Comparison of ENCODE assay signal across 27 cellular contexts in genomic region chr20:13298692-13299373, GRCh38.
"Had no signal": no experiment of that assay in that cellular context is flagged by ENCODE, and none has a peak within 500 bp of the region (broad histone marks: within the 10 kb centered on the region; RNA-seq: fewer than 3 reads in every experiment).

No MANE protein-coding gene starts in this region.

- H3K27ac ChIP-seq: ascending aorta, cardiac muscle cell, colonic mucosa, epithelial cell of prostate, gastroesophageal sphincter, lower lobe of right lung, pancreas, prostate gland, spleen, transverse colon had no signal

- H3K4me1 ChIP-seq: ascending aorta, colonic mucosa, gastroesophageal sphincter, lower lobe of right lung, pancreas, prostate gland, spleen, transverse colon had no signal

- H3K9me3 ChIP-seq: ascending aorta, colonic mucosa, lower lobe of right lung, mucosa of descending colon, pancreas, prostate gland, transverse colon had no signal

- ATAC-seq: gastroesophageal sphincter, lower lobe of right lung, mucosa of descending colon, pancreas, WTC11 had no signal

- H3K27me3 ChIP-seq: ascending aorta, cardiac muscle cell, colonic mucosa, gastroesophageal sphincter, pancreas, spleen, transverse colon had no signal

- H3K4me3 ChIP-seq: ascending aorta, cardiac muscle cell, colonic mucosa, gastroesophageal sphincter, lower lobe of right lung, mucosa of descending colon, pancreas, prostate gland, spleen, transverse colon had no signal

- DNase-seq: activated CD4-positive, alpha-beta memory T cell treated with anti-CD3 and anti-CD28 coated beads, Interleukin-2, amount 10 ng/mL, durations not matched to agents 7 days and 5 days; activated CD4-positive, alpha-beta T cell treated with anti-CD3 and anti-CD28 coated beads for 1 hour; activated CD4-positive, alpha-beta T cell treated with anti-CD3 and anti-CD28 coated beads, Interleukin-2, amount 10 ng/mL, durations not matched to agents 7 days and 5 days; activated CD8-positive, alpha-beta memory T cell treated with anti-CD3 and anti-CD28 coated beads, Interleukin-2, amount 50 U/mL, for 48 hours; activated gamma-delta T cell; activated naive CD4-positive, alpha-beta T cell treated with anti-CD3 and anti-CD28 coated beads, Interleukin-2, amount 10 ng/mL, durations not matched to agents 7 days and 5 days; activated naive CD8-positive, alpha-beta T cell treated with anti-CD3 and anti-CD28 coated beads, Interleukin-2, amount 10 ng/mL, durations not matched to agents 7 days and 5 days; activated T-cell treated with anti-CD3 and anti-CD28 coated beads, Interleukin-2, amount 50 U/mL, for 24 hours; cerebellar nuclear complex; colonic mucosa; effector CD8-positive, alpha-beta T cell; hippocampal formation; kidney; lower lobe of right lung; mucosa of descending colon; retina; spleen; stimulated activated naive CD4-positive, alpha-beta T cell treated with Interleukin-2 at 50 U/mL for 16 hours; T-helper 2 cell; transverse colon had no signal

- H3K36me3 ChIP-seq: ascending aorta, cardiac muscle cell, colonic mucosa, lower lobe of right lung, pancreas, prostate gland, transverse colon had no signal
